In genomic region chr2:202014328-202015034, GRCh38 we compare ENCODE assay signal across 2 cellular contexts.
A peak's percentile ranks its signal among the peaks of the same experiment; 100 is the strongest.
TF ChIP-seq lines count a peak whose summit lies in the region.

No MANE protein-coding gene starts in this region.

TF ChIP-seq in HEK293, 187 proteins besides CTCF, POLR2A, EP300 and RAD21 (continues in another document):
- no peak for TF ChIP-seq ZNF555 (tag by site-specific recombination; conservative IDR thresholded peaks at IDR 0.05)
- TF ChIP-seq ZNF394 (tag by site-specific recombination; IDR thresholded peaks at IDR 0.05; ENCODE audit: borderline replicate concordance) = 0 out of 2 replicates have a peak, but pooled peaks have one; percentile 7
- no peak for TF ChIP-seq ZNF791 (tag by site-specific recombination; IDR thresholded peaks at IDR 0.05)
- TF ChIP-seq ZXDB (tag by site-specific recombination; IDR thresholded peaks at IDR 0.05) = peak; percentile 60; the same call in 1 of the 2 replicates
- TF ChIP-seq ZNF366 (tag by site-specific recombination; conservative IDR thresholded peaks at IDR 0.05) = peak; percentile 42; the same call in 1 of the 2 replicates
- no peak for TF ChIP-seq ZNF624 (tag by site-specific recombination; IDR thresholded peaks at IDR 0.05)
- no peak for TF ChIP-seq KLF8 (tag by site-specific recombination; IDR thresholded peaks at IDR 0.05)
- TF ChIP-seq ZNF449 (tag by site-specific recombination; IDR thresholded peaks at IDR 0.05) = no peak
- no peak for TF ChIP-seq MEIS1 (CRISPR knock-in tag; IDR thresholded peaks at IDR 0.05; ENCODE audit: borderline replicate concordance)
- peak; percentile 66; the same call in 1 of the 2 replicates for TF ChIP-seq TRIM28 (IDR thresholded peaks at IDR 0.05; ENCODE audit: borderline replicate concordance, low read length)
- peak; percentile 35; the same call in 1 of the 2 replicates for TF ChIP-seq TSHZ1 (tag by site-specific recombination; IDR thresholded peaks at IDR 0.05; ENCODE audit: borderline replicate concordance)
- TF ChIP-seq HIC1 (tag by site-specific recombination; IDR thresholded peaks at IDR 0.05) = peak; percentile 62; the same call in 1 of the 2 replicates
- TF ChIP-seq ZSCAN18 (tag by site-specific recombination; IDR thresholded peaks at IDR 0.05) = no peak
- peak; percentile 24; the same call in 1 of the 2 replicates for TF ChIP-seq ZNF398 (tag by site-specific recombination; IDR thresholded peaks at IDR 0.05)
- peak; percentile 37; the same call in 1 of the 2 replicates for TF ChIP-seq ZFHX2 (tag by site-specific recombination; conservative IDR thresholded peaks at IDR 0.05)
- no peak for TF ChIP-seq SP7 (tag by site-specific recombination; IDR thresholded peaks at IDR 0.05)
- no peak for TF ChIP-seq ZNF184 (tag by site-specific recombination; IDR thresholded peaks at IDR 0.05)

TF ChIP-seq in HepG2, 621 proteins besides CTCF, POLR2A, EP300 and RAD21:
- TF ChIP-seq JDP2 (CRISPR knock-in tag; IDR thresholded peaks at IDR 0.05; ENCODE audit: borderline replicate concordance) (no peak), ZNF256 (CRISPR knock-in tag; conservative IDR thresholded peaks at IDR 0.05) (no peak), ZNF788 (CRISPR knock-in tag; IDR thresholded peaks at IDR 0.05; ENCODE audit: borderline replicate concordance) (no peak), BORCS8-MEF2B (CRISPR knock-in tag; IDR thresholded peaks at IDR 0.05) (no peak), TGIF2 (CRISPR knock-in tag; IDR thresholded peaks at IDR 0.05) (no peak), RFXANK (CRISPR knock-in tag; IDR thresholded peaks at IDR 0.05) (no peak), HOXA9 (CRISPR knock-in tag; IDR thresholded peaks at IDR 0.05; ENCODE audit: borderline replicate concordance) (no peak), NFKBIZ (CRISPR knock-in tag; IDR thresholded peaks at IDR 0.05) (no peak), SOX6 (IDR thresholded peaks at IDR 0.05) (no peak), SOX6 (CRISPR knock-in tag; IDR thresholded peaks at IDR 0.05) (no peak), GABPA (IDR thresholded peaks at IDR 0.05; ENCODE audit: low read depth, low read length) (no peak), GABPA (CRISPR knock-in tag; IDR thresholded peaks at IDR 0.05; ENCODE audit: low read depth) (no peak), ADNP (CRISPR knock-in tag; IDR thresholded peaks at IDR 0.05) (no peak), WIZ (CRISPR knock-in tag; IDR thresholded peaks at IDR 0.05) (no peak), ZNF674 (CRISPR knock-in tag; IDR thresholded peaks at IDR 0.05; ENCODE audit: low read depth) (no peak), SIX4 (CRISPR knock-in tag; IDR thresholded peaks at IDR 0.05) (no peak), CHD4 (IDR thresholded peaks at IDR 0.05; ENCODE audit: borderline replicate concordance, low read length) (no peak), TARDBP (CRISPR knock-in tag; IDR thresholded peaks at IDR 0.05) (no peak), NONO (IDR thresholded peaks at IDR 0.05) (no peak), NONO (CRISPR knock-in tag; conservative IDR thresholded peaks at IDR 0.05) (no peak), PHF21A (CRISPR knock-in tag; IDR thresholded peaks at IDR 0.05) (no peak), NFATC3 (CRISPR knock-in tag; IDR thresholded peaks at IDR 0.05) (no peak)
- TF ChIP-seq, protein P1, sequence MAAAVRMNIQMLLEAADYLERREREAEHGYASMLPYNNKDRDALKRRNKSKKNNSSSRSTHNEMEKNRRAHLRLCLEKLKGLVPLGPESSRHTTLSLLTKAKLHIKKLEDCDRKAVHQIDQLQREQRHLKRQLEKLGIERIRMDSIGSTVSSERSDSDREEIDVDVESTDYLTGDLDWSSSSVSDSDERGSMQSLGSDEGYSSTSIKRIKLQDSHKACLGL (CRISPR knock-in tag; IDR thresholded peaks at IDR 0.05) = no peak
